8 cellular contexts compared by ENCODE assay signal in the genomic region with DNA sequence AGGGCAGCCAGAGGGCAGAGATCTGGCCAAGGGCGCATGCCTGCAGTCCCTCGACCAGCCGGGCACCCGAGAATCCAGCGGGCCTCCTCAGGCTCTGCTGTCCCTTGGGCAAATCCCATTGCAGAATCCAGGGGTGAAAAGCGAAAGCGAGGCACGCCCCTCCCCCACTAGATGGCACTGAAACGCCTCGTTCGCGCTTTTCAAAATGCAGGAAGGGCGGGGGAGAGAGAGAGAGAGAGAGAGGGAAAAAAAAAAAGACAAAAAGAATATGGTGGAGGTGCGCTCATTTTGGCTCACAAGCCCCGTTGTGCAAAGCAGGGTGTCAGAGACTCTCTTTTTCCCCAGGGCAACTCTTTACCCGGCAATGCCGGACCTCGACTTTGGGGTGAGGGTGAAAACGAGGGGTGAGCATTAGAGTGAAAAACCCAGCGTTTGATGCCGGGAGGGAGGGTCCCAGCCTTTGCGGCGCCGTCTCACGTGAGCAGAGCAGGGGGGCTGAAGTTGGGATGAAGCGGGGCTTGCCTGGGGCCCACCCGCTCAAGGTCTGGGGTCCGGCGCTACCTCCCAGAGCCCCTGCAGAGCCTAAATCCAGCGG. TPM values are rescaled to one million over a fixed set of nuclear protein-coding genes. Genes with fewer than 3 reads are reported as not detected.
A peak's percentile ranks its signal among the peaks of the same experiment; 100 is the strongest.
DNase-seq lines count a peak whose midpoint lies in the region; ATAC-seq, FAIRE-seq and TF ChIP-seq lines count a peak whose summit lies in the region.

No MANE protein-coding gene starts in this region.

- TF ChIP-seq CTCF in H1 (IDR thresholded peaks at IDR 0.05; ENCODE audit: control extremely low read depth in 1 of 3, insufficient read depth in 1 of 3, low read depth in 1 of 3, low read length in 3 of 3), result peak; percentile 59 to 65 (median 62)
- peak in 1 of 7 experiments; percentile 12 for TF ChIP-seq CTCF in stomach (IDR thresholded peaks at IDR 0.05)

- peak overlapping the region; percentile 9 for H4K91ac ChIP-seq in H1 (replicated peaks; ENCODE audit: insufficient read length, low read length)
- no peak overlapping the region for H4K91ac ChIP-seq in mesenchymal stem cell (ENCODE audit: low read length)

- no peak overlapping the region for H3K23ac ChIP-seq in H1 (ENCODE audit: insufficient read length)
- no peak overlapping the region for H3K23ac ChIP-seq in mesenchymal stem cell (ENCODE audit: low read length in 2 of 2)

- FAIRE-seq in H1 (lab: Jason Lieb, UNC), result peak; percentile 42

- intact Hi-C loops in stomach (cut with DNase I; ENCODE audit: low total_unique reads), result no loop called here

- H2BK120ac ChIP-seq in H1 (replicated peaks; ENCODE audit: low read depth, low read length) (peak overlapping the region; percentile 33), mesenchymal stem cell (ENCODE audit: low read depth, low read length) (no peak overlapping the region)

- no peak overlapping the region for H3K4ac ChIP-seq in H1 (replicated peaks; ENCODE audit: insufficient read length, low read depth, low read length)
- H3K4ac ChIP-seq in mesenchymal stem cell (ENCODE audit: low read depth in 1 of 2, low read length in 2 of 2), result no peak overlapping the region

- H2AK5ac ChIP-seq in H1 (ENCODE audit: low read depth, low read length) (no peak overlapping the region), mesenchymal stem cell (ENCODE audit: low read length, severe bottlenecking) (no peak overlapping the region)

- H2BK5ac ChIP-seq in H1 (ENCODE audit: low read depth, low read length) (no peak overlapping the region), mesenchymal stem cell (ENCODE audit: low read depth, low read length, poor library complexity, severe bottlenecking) (no peak overlapping the region)

- H4K5ac ChIP-seq in H1 (ENCODE audit: insufficient read length, low read depth, low read length), result no peak overlapping the region

- peak overlapping the region; percentile 83 for H2AFZ ChIP-seq in H1 (ENCODE audit: low read length)
- no peak overlapping the region for H2AFZ ChIP-seq in mesenchymal stem cell (ENCODE audit: low read depth, low read length)

- 0 out of 2 replicates have a peak overlapping the region, but pooled peaks have one; percentile 46 for H2BK15ac ChIP-seq in H1 (ENCODE audit: low read length)
- no peak overlapping the region for H2BK15ac ChIP-seq in mesenchymal stem cell (ENCODE audit: low read depth, poor library complexity, severe bottlenecking)

- H3K4me1 ChIP-seq in H1 (replicated peaks in 1 of 4; ENCODE audit: control insufficient read depth in 3 of 4, insufficient read depth in 4 of 4, low read length in 3 of 4) (peaks cover 2 to 7% (median 4%) of the 10 kb centered on the region in 4 experiments; a peak in 5 of 7 replicates), mesenchymal stem cell (ENCODE audit: control insufficient read depth, insufficient read depth, low read depth, low read length) (peaks cover 30% of the 10 kb centered on the region), stomach (peaks cover 30 to 43% (median 38%) of the 10 kb centered on the region in 4 donors)

- H3K9ac ChIP-seq in H1 (replicated peaks in 1 of 4; ENCODE audit: extremely low read depth in 1 of 4, low read depth in 3 of 4, low read length in 3 of 4), result peak overlapping the region in 3 of 4 experiments; percentile 45 to 63 (median 45); a peak in 4 of 7 replicates
- peak overlapping the region; percentile 67 for H3K9ac ChIP-seq in mesenchymal stem cell (ENCODE audit: low read length)

- H2BK12ac ChIP-seq in H1 (ENCODE audit: low read depth, low read length), result peak overlapping the region; percentile 19; the same call in 1 of the 2 replicates
- H2BK12ac ChIP-seq in mesenchymal stem cell (ENCODE audit: low read length in 2 of 2), result no peak overlapping the region

- TF ChIP-seq POLR2A in H1 (IDR thresholded peaks at IDR 0.05; ENCODE audit: control extremely low read depth in 1 of 2, low read depth in 2 of 2, low read length in 2 of 2) (peak in 1 of 2 experiments; percentile 20; a peak in 1 of 3 replicates), stomach (IDR thresholded peaks at IDR 0.05) (no peak)

- H3K27me3 ChIP-seq in H1 (replicated peaks in 1 of 4; ENCODE audit: control insufficient read depth in 3 of 4, extremely low read depth in 1 of 4, insufficient read depth in 3 of 4, low read length in 3 of 4), result peaks cover 0 to 19% (median 10%) of the 10 kb centered on the region in 4 experiments; a peak in 5 of 7 replicates
- H3K27me3 ChIP-seq in mesenchymal stem cell (ENCODE audit: control insufficient read depth in 1 of 2, insufficient read depth in 1 of 2, low read length in 2 of 2), result peaks cover 17 to 65% of the 10 kb centered on the region in 2 experiments
- peaks cover 0 to 85% (median 44%) of the 10 kb centered on the region in 3 donors for H3K27me3 ChIP-seq in stomach

- H3K9me3 ChIP-seq in H1 (ENCODE audit: insufficient read depth in 2 of 2, low read depth in 1 of 2, low read length in 1 of 2) (no peaks in the 10 kb centered on the region), mesenchymal stem cell (ENCODE audit: control insufficient read depth, low read length) (no peaks in the 10 kb centered on the region), stomach (no peaks in the 10 kb centered on the region)

- POLR2A ChIA-PET in H1 (lab: Charles Lee; ENCODE audit: partially characterized antibody), result interaction anchor here (1.1 to 4.0 kb wide), 5 partner anchors 14 to 160 kb away, joined by 3 to 19 read pairs (median 4); partner anchors contain the start of gene MRPS33

- H3K4me2 ChIP-seq in H1 (ENCODE audit: insufficient read depth in 1 of 2, low read depth in 2 of 2, low read length in 2 of 2) (peak overlapping the region; percentile 92 to 99), mesenchymal stem cell (ENCODE audit: low read length, poor library complexity, severe bottlenecking) (peak overlapping the region; percentile 100)

- WGBS in H1 (ENCODE audit: extremely low coverage in 1 of 2, insufficient coverage in 1 of 2, insufficient read length in 1 of 2, insufficient replicate concordance in 2 of 2, low coverage in 1 of 2, low lambda C conversion rate in 2 of 2, missing lambda C conversion rate in 1 of 2), 2 experiments, result 1% methylated on average over 30 of the region's 30 CpGs; no CpG with 5 or more reads in 1 of the 2 experiments
- WGBS in mesenchymal stem cell, result 4% methylated on average over 30 of the region's 30 CpGs
- WGBS in stomach, 5 donors, result 1 to 3% (median 2%) methylated on average over 30 of the region's 30 CpGs

- no peaks in the 10 kb centered on the region for H4K20me1 ChIP-seq in H1 (replicated peaks in 1 of 2; ENCODE audit: control insufficient read depth in 1 of 2, insufficient read depth in 2 of 2, low read length in 2 of 2)

- H3K23me2 ChIP-seq in H1 (ENCODE audit: low read depth, low read length), result peaks cover 25% of the 10 kb centered on the region

- H3K4me3 ChIP-seq in H1 (ENCODE audit: extremely low read depth in 1 of 4, insufficient read depth in 2 of 4, low read depth in 3 of 4, low read length in 4 of 4) (peak overlapping the region; percentile 62 to 86 (median 67)), mesenchymal stem cell (ENCODE audit: insufficient read depth in 1 of 2, low read depth in 1 of 2, low read length in 2 of 2) (peak overlapping the region; percentile 59 to 78), stomach (peak overlapping the region; percentile 49 to 63 (median 56))

- TF ChIP-seq RAD21 in H1 (IDR thresholded peaks at IDR 0.05 in 1 of 2, conservative IDR thresholded peaks at IDR 0.05 in 1 of 2; ENCODE audit: low read depth in 2 of 2, low read length in 2 of 2), result peak; percentile 78 to 83

- ATAC-seq in GM18511 (IDR thresholded peaks at IDR 0.05; ENCODE audit: unreplicated experiment), result no peak

- peak overlapping the region; percentile 27 for H3K56ac ChIP-seq in H1 (replicated peaks; ENCODE audit: insufficient read length, low read depth, low read length)

- H4K8ac ChIP-seq in H1 (ENCODE audit: extremely low read depth, insufficient read depth, low read length), result peak overlapping the region; percentile 28; the same call in 1 of the 2 replicates
- no peak overlapping the region for H4K8ac ChIP-seq in mesenchymal stem cell (ENCODE audit: low read length)

- H3K27ac ChIP-seq in H1 (ENCODE audit: low read depth, low read length) (no peak overlapping the region), mesenchymal stem cell (ENCODE audit: low read length, poor library complexity, severe bottlenecking) (no peak overlapping the region), stomach (peak overlapping the region in 1 of 5 donors; percentile 70)

- no peaks in the 10 kb centered on the region for H3K36me3 ChIP-seq in H1 (ENCODE audit: control insufficient read depth in 2 of 4, insufficient read depth in 4 of 4, low read length in 3 of 4)
- H3K36me3 ChIP-seq in mesenchymal stem cell (ENCODE audit: control insufficient read depth in 1 of 2, insufficient read depth in 2 of 2, low read depth in 1 of 2, low read length in 2 of 2), result no peaks in the 10 kb centered on the region
- H3K36me3 ChIP-seq in stomach, result no peaks in the 10 kb centered on the region

- H3K18ac ChIP-seq in H1 (ENCODE audit: extremely low read depth, low read length) (peak overlapping the region; percentile 42), mesenchymal stem cell (ENCODE audit: low read depth in 1 of 2, low read length in 2 of 2) (no peak overlapping the region)

- no peak overlapping the region for H2BK20ac ChIP-seq in H1 (ENCODE audit: low read length)

- H3K14ac ChIP-seq in H1 (ENCODE audit: insufficient read length) (no peak overlapping the region), mesenchymal stem cell (ENCODE audit: low read length in 2 of 2) (no peak overlapping the region)

- DNase-seq in ELF-1 (ENCODE audit: low read depth, low spot score), result peak; percentile 74
- peak; percentile 89 for DNase-seq in NCI-H187 treated with DMSO at 0.1 percent for 48 hours (lab: John Stamatoyannopoulos, UW)
- DNase-seq in activated CD4-positive, alpha-beta T cell treated with anti-CD3 and anti-CD28 coated beads for 4 hours, result peak; percentile 25 to 42
- peak; percentile 54 to 86 for DNase-seq in H1 (ENCODE audit: low read depth in 1 of 2, low spot score in 2 of 2)
- DNase-seq in mesenchymal stem cell, result no peak
- no peak for DNase-seq in stomach
- no peak for DNase-seq in MV-4-11 (lab: John Stamatoyannopoulos, UW)

- peaks cover 0 to 17% of the 10 kb centered on the region in 2 experiments; a peak in 2 of 4 replicates for H3K79me2 ChIP-seq in H1 (ENCODE audit: control insufficient read depth in 1 of 2, insufficient read depth in 2 of 2, low read length in 2 of 2)

- H3K79me1 ChIP-seq in H1 (ENCODE audit: low read depth, low read length) (no peaks in the 10 kb centered on the region), mesenchymal stem cell (replicated peaks; ENCODE audit: low read length, poor library complexity, severe bottlenecking) (peaks cover 6% of the 10 kb centered on the region)

- CTCF ChIA-PET in H1 (lab: Charles Lee; ENCODE audit: partially characterized antibody), result interaction anchor here (0.6 to 3.6 kb wide), 15 partner anchors 10 to 431 kb away, joined by 3 to 24 read pairs (median 3); no protein-coding TSS in a partner anchor

- TF ChIP-seq EP300 in H1 (IDR thresholded peaks at IDR 0.05; ENCODE audit: borderline replicate concordance in 1 of 2, low read depth in 2 of 2, low read length in 2 of 2) (no peak; a peak in 1 of 3 replicates), stomach (IDR thresholded peaks at IDR 0.05) (no peak)

RNA-seq across cellular contexts. Expression of gene TMEM178B, which starts 2.5 kb away (rescaled TPM):
- total RNA-seq in H1 (2021; fragmentation: NEBNext Ultra II Directional; extraction: Animal tissue kit (Norgen Biotek cat#: 25700)), result 15.8 and 18.1 TPM in 2 replicates
- 4.4 and 5.3 TPM in 2 replicates for polyA plus RNA-seq in H1 (2011; rRNA removed)
- polyA plus RNA-seq in H1 (2011; cell fraction: cytosol; rRNA removed), result 4.7 TPM
- 16.0 TPM for polyA plus RNA-seq in H1 (2011; cell fraction: nucleus; rRNA removed)
- 4.6 to 7.5 TPM (median 6.3 TPM) in 4 replicates for polyA plus RNA-seq in H1 (2012, experiment 1 of 2)
- polyA plus RNA-seq in H1 (2012, experiment 2 of 2), result 0.68 TPM
- 6.8 TPM for polyA plus RNA-seq in H1 (2013, experiment 1 of 2)
- polyA plus RNA-seq in H1 (2013, experiment 2 of 2), result 7.1 TPM
- 16.3 and 19.1 TPM in 2 replicates for polyA minus RNA-seq in H1 (2011; rRNA and poly(A)+ RNA removed)
- polyA minus RNA-seq in H1 (2011; cell fraction: cytosol; rRNA and poly(A)+ RNA removed), result 8.8 TPM
- 43.7 TPM for polyA minus RNA-seq in H1 (2011; cell fraction: nucleus; rRNA and poly(A)+ RNA removed)
- polyA plus RNA-seq in mesenchymal stem cell (2013, experiment 1 of 2), result 0.06 TPM
- 0.08 TPM for polyA plus RNA-seq in mesenchymal stem cell (2013, experiment 2 of 2)
- total RNA-seq in stomach, result 1 to 10 TPM in 2 of 5 donors, under 1 TPM in 1, not detected in 2; under 0.01 to 1.7 (median 1.2) TPM
- under 1 TPM in 2 of 3 donors, not detected in 1; 0.06 to 0.15 TPM for polyA plus RNA-seq in stomach

RNA-seq across cellular contexts. Expression of gene MRPS33, which starts 56.6 kb away (rescaled TPM):
- 62.6 and 66.4 TPM in 2 replicates for total RNA-seq in H1 (2021; fragmentation: NEBNext Ultra II Directional; extraction: Animal tissue kit (Norgen Biotek cat#: 25700))
- polyA plus RNA-seq in H1 (2011; rRNA removed), result 11.8 and 22.9 TPM in 2 replicates
- 37.4 TPM for polyA plus RNA-seq in H1 (2011; cell fraction: cytosol; rRNA removed)
- 22.2 TPM for polyA plus RNA-seq in H1 (2011; cell fraction: nucleus; rRNA removed)
- polyA plus RNA-seq in H1 (2012, experiment 1 of 2), result 73.9 to 130 TPM (median 91.0 TPM) in 4 replicates
- 27.8 TPM for polyA plus RNA-seq in H1 (2012, experiment 2 of 2)
- 99.0 TPM for polyA plus RNA-seq in H1 (2013, experiment 1 of 2)
- polyA plus RNA-seq in H1 (2013, experiment 2 of 2), result 102 TPM
- polyA minus RNA-seq in H1 (2011; rRNA and poly(A)+ RNA removed), result 20.6 and 28.8 TPM in 2 replicates
- polyA minus RNA-seq in H1 (2011; cell fraction: cytosol; rRNA and poly(A)+ RNA removed), result 11.7 TPM
- 13.3 TPM for polyA minus RNA-seq in H1 (2011; cell fraction: nucleus; rRNA and poly(A)+ RNA removed)
- 83.2 TPM for polyA plus RNA-seq in mesenchymal stem cell (2013, experiment 1 of 2)
- 84.1 TPM for polyA plus RNA-seq in mesenchymal stem cell (2013, experiment 2 of 2)
- 10 to 100 TPM in 1 of 5 donors, 1 to 10 TPM in 2, under 1 TPM in 1, not detected in 1; 0.89 to 51.3 (median 8.5) TPM for total RNA-seq in stomach
- 10 to 100 TPM; 83.6 to 99.9 (median 85.9) TPM for polyA plus RNA-seq in stomach

Comparison
In these comparisons a context has a peak if more than half of its experiments do, and no peak if none do; other contexts are left out.
1. DNase-seq: peak in ELF-1 (single experiment), NCI-H187 treated with DMSO at 0.1 percent for 48 hours (single experiment), activated CD4-positive, alpha-beta T cell treated with anti-CD3 and anti-CD28 coated beads for 4 hours (2 of 2) and H1 (2 of 2); none in mesenchymal stem cell (single experiment), stomach (single experiment) and MV-4-11 (single experiment).
2. Peak in every context shown above with its lines, with median percentiles within 50 percentile points of each other: H3K4me3 ChIP-seq.